ENCODE assay signal across 8 cellular contexts in genomic region chr14:75126679-75127473, GRCh38. TPM values are rescaled to one million over a fixed set of nuclear protein-coding genes. Genes with fewer than 3 reads are reported as not detected.
DNase-seq lines count a peak whose midpoint lies in the region; ATAC-seq, FAIRE-seq and TF ChIP-seq lines count a peak whose summit lies in the region.

TSS of gene NEK9 (minus strand) at chr14:75127048. CDS start at chr14:75126921, 127 bp downstream.

- POLR2A ChIA-PET in HepG2 (lab: Yijun Ruan, JAX) = interaction anchor here (0.9 to 2.7 kb wide), 14 partner anchors 9 to 534 kb away, joined by 3 to 14 read pairs (median 4); partner anchors contain the start of genes ERG28, TTLL5, YLPM1 and ZC2HC1C

- TF ChIP-seq CTCF in BE2C (IDR thresholded peaks at IDR 0.05; ENCODE audit: low read depth, low read length) (no peak), HepG2 (CRISPR knock-in tag; IDR thresholded peaks at IDR 0.05) (no peak)

- peaks cover 26% of the 10 kb centered on the region for H3K79me2 ChIP-seq in HepG2 (ENCODE audit: insufficient read depth, low read length)

- TF ChIP-seq EP300 in HepG2 (IDR thresholded peaks at IDR 0.05; ENCODE audit: low read depth in 2 of 2, low read length in 2 of 2) = no peak
- TF ChIP-seq EP300 in HepG2 (CRISPR knock-in tag; IDR thresholded peaks at IDR 0.05; ENCODE audit: borderline replicate concordance) = no peak; the same call in none of the 2 replicates

- H3K4me1 ChIP-seq in BE2C = peaks cover 5% of the 10 kb centered on the region; the same call in 1 of the 2 replicates
- peaks cover 26% of the 10 kb centered on the region for H3K4me1 ChIP-seq in HepG2 (ENCODE audit: insufficient read depth, low read length)

- WGBS in HepG2 (ENCODE audit: low lambda C conversion rate) = 2% methylated on average over 13 of the region's 76 CpGs

- TF ChIP-seq POLR2A in HepG2 (IDR thresholded peaks at IDR 0.05; ENCODE audit: insufficient read depth in 1 of 2, low read depth in 2 of 2, low read length in 2 of 2) = peak; percentile 90 to 93

- peak within 1 kb of the TSS; percentile 87 for H3K4me2 ChIP-seq in HepG2 (ENCODE audit: low read depth, low read length)

- CTCF ChIA-PET in HepG2 (lab: Yijun Ruan, JAX; ENCODE audit: low intra/inter-chr PET ratio, low total read pairs) = no interaction called here

- no peak for FAIRE-seq in HepG2 (lab: Jason Lieb, UNC)

- no peaks in the 10 kb centered on the region for H4K20me1 ChIP-seq in HepG2 (ENCODE audit: insufficient read depth, low read length)

- H3K36me3 ChIP-seq in BE2C = peaks cover 6% of the 10 kb centered on the region
- peaks cover 0 to 2% of the 10 kb centered on the region in 2 experiments; a peak in 3 of 5 replicates for H3K36me3 ChIP-seq in HepG2 (replicated peaks in 1 of 2; ENCODE audit: control insufficient read depth in 1 of 2, insufficient read depth in 2 of 2, low read length in 2 of 2)

- no peaks in the 10 kb centered on the region for H3K9me3 ChIP-seq in BE2C
- no peaks in the 10 kb centered on the region for H3K9me3 ChIP-seq in HepG2 (ENCODE audit: low read length)

- in situ Hi-C loops in HepG2 (cut with HindIII; ENCODE audit: extremely low pct_ligation_motif_present, low pct_unique_long_range_greater_than_20kb) = loop anchor here (10.0 kb wide), 1 partner anchor 358 kb away; no protein-coding TSS in a partner anchor

- H2AFZ ChIP-seq in HepG2 (ENCODE audit: low read length) = no peak within 1 kb of the TSS

- intact Hi-C loops in HepG2 (cut with micrococcal nuclease; ENCODE audit: unreplicated experiment) = no loop called here

- BruUV-seq in HepG2 (replicated peaks; lab: Mats Ljungman, UMichigan) = no TSS peak

- peak within 1 kb of the TSS; percentile 96 for H3K9ac ChIP-seq in HepG2 (ENCODE audit: insufficient read depth, low read depth, low read length)

- H3K27me3 ChIP-seq in BE2C (no peaks in the 10 kb centered on the region), HepG2 (ENCODE audit: control insufficient read depth in 1 of 2, insufficient read depth in 2 of 2, low read length in 2 of 2) (no peaks in the 10 kb centered on the region; a peak in 1 of 5 replicates)

- H3K4me3 ChIP-seq in BE2C (ENCODE audit: low read depth, low read length) (peak within 1 kb of the TSS; percentile 76), HepG2 (replicated peaks in 1 of 3; ENCODE audit: insufficient read depth in 1 of 3, low read depth in 2 of 3, low read length in 3 of 3) (peak within 1 kb of the TSS; percentile 83 to 90 (median 84))

- peak; percentile 82 for ATAC-seq in HG03460 (IDR thresholded peaks at IDR 0.05; ENCODE audit: unreplicated experiment)
- ATAC-seq in HepG2 = peak; percentile 96

- peak; percentile 43 for TF ChIP-seq RAD21 in HepG2 (CRISPR knock-in tag; IDR thresholded peaks at IDR 0.05)

- DNase-seq in BE2C (peak; percentile 92), GM19240 (ENCODE audit: insufficient read length, low spot score) (peak; percentile 82), NCI-H526 treated with DMSO at 0.1 percent for 48 hours (lab: John Stamatoyannopoulos, UW) (peak; percentile 59), dedifferentiated amniotic fluid mesenchymal stem cell (ENCODE audit: extremely low spot score) (peak; percentile 74), HepG2 (ENCODE audit: low spot score) (peak; percentile 73)
- DNase-seq in activated CD4-positive, alpha-beta T cell treated with anti-CD3 and anti-CD28 coated beads, Interleukin-2, amount 50 U/mL, for 1 hour = peak; percentile 87
- DNase-seq in stimulated activated CD4-positive, alpha-beta T cell treated with anti-CD3 and anti-CD28 coated beads, Interleukin-4, amount 100 ng/mL, for 1 hour = peak; percentile 90

- H3K27ac ChIP-seq in HepG2 (ENCODE audit: extremely low read length, insufficient read depth, low read length) = peak within 1 kb of the TSS; percentile 95

TF ChIP-seq in HepG2, 621 proteins besides CTCF, POLR2A, EP300 and RAD21 (continues in another document):
- TF ChIP-seq MXI1 (IDR thresholded peaks at IDR 0.05; ENCODE audit: borderline replicate concordance, low read depth, low read length) = peak; percentile 68; the same call in 1 of the 3 replicates
- TF ChIP-seq ZSCAN22 (CRISPR knock-in tag; IDR thresholded peaks at IDR 0.05) = 0 out of 2 replicates have a peak, but pooled peaks have one; percentile 42
- no peak for TF ChIP-seq ZNF17 (CRISPR knock-in tag; IDR thresholded peaks at IDR 0.05)
- peak; percentile 77; the same call in 1 of the 2 replicates for TF ChIP-seq KDM5B (CRISPR knock-in tag; IDR thresholded peaks at IDR 0.05; ENCODE audit: borderline replicate concordance)
- TF ChIP-seq NAIF1 (CRISPR knock-in tag; IDR thresholded peaks at IDR 0.05; ENCODE audit: borderline replicate concordance) = peak; percentile 60; the same call in 1 of the 2 replicates
- TF ChIP-seq HNRNPK (IDR thresholded peaks at IDR 0.05; ENCODE audit: low read depth, low read length, poor library complexity, severe bottlenecking) = no peak
- TF ChIP-seq THAP7 (CRISPR knock-in tag; IDR thresholded peaks at IDR 0.05) = no peak
- TF ChIP-seq GATAD1 (CRISPR knock-in tag; IDR thresholded peaks at IDR 0.05) = peak; percentile 92
- TF ChIP-seq ISX (CRISPR knock-in tag; conservative IDR thresholded peaks at IDR 0.05) = no peak
- TF ChIP-seq, protein P1, sequence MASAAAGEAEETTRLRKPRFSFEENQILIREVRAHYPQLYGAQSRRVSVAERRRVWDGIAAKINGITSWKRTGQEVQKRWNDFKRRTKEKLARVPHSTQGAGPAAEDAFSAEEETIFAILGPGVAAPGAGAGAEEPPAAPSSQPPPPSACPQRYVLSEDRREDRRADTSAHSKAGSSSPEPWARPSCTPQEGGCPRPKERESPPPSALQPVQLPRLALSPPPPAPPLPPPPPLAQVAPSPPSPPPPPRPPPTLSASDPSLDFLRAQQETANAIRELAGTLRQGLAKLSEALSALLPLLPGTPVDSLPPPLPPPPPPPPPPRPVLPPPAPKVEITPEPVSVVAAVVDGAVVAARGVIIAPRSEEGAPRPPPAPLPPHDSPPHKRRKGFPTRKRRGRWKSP (CRISPR knock-in tag; IDR thresholded peaks at IDR 0.05) = peak; percentile 33; the same call in 1 of the 2 replicates
- TF ChIP-seq ZNF674 (CRISPR knock-in tag; IDR thresholded peaks at IDR 0.05; ENCODE audit: low read depth) = no peak; the same call in 1 of the 2 replicates

RNA-seq across cellular contexts. Expression of gene NEK9, which starts in this region (rescaled TPM):
- polyA plus RNA-seq in BE2C (2012; ENCODE audit: insufficient read depth, insufficient read length, low read depth) = 74.0 TPM
- 16.5 and 29.4 TPM in 2 replicates for total RNA-seq in HepG2 (2016; rRNA removed; fragmentation: Illumina TruSeq; extraction: Trizol)
- total RNA-seq in HepG2 (2016; cell fraction: cytosol; rRNA removed; fragmentation: Illumina TruSeq; extraction: Trizol; ENCODE audit: low read depth) = 8.6 and 9.3 TPM in 2 replicates
- total RNA-seq in HepG2 (2016; cell fraction: insoluble cytoplasmic fraction; rRNA removed; fragmentation: Illumina TruSeq; extraction: Trizol) = 17.5 and 29.6 TPM in 2 replicates
- 11.8 and 12.2 TPM in 2 replicates for total RNA-seq in HepG2 (2016; cell fraction: membrane; rRNA removed; fragmentation: Illumina TruSeq; extraction: Trizol)
- total RNA-seq in HepG2 (2016; cell fraction: nucleus; rRNA removed; fragmentation: Illumina TruSeq; extraction: Trizol) = 25.2 and 29.4 TPM in 2 replicates
- 27.3 and 32.1 TPM in 2 replicates for polyA plus RNA-seq in HepG2 (2011; rRNA removed)
- 17.4 and 19.0 TPM in 2 replicates for polyA plus RNA-seq in HepG2 (2011; cell fraction: cytosol; rRNA removed)
- 69.4 and 74.5 TPM in 2 replicates for polyA plus RNA-seq in HepG2 (2011; cell fraction: nucleus; rRNA removed)
- polyA plus RNA-seq in HepG2 (2012) = 30.8 and 31.9 TPM in 2 replicates
- polyA plus RNA-seq in HepG2 (2016; cell fraction: cytosol; fragmentation: Illumina TruSeq; extraction: Trizol; ENCODE audit: low read depth) = 0.96 and 1.7 TPM in 2 replicates
- polyA plus RNA-seq in HepG2 (2016; cell fraction: insoluble cytoplasmic fraction; fragmentation: Illumina TruSeq; extraction: Trizol; ENCODE audit: low read depth) = 32.5 and 34.6 TPM in 2 replicates
- 4.7 and 5.0 TPM in 2 replicates for polyA plus RNA-seq in HepG2 (2016; cell fraction: membrane; fragmentation: Illumina TruSeq; extraction: Trizol; ENCODE audit: low read depth)
- 60.6 and 64.1 TPM in 2 replicates for polyA plus RNA-seq in HepG2 (2016; cell fraction: nucleus; fragmentation: Illumina TruSeq; extraction: Trizol; ENCODE audit: insufficient read depth, low read depth)
- polyA minus RNA-seq in HepG2 (2011; rRNA and poly(A)+ RNA removed; ENCODE audit: low replicate concordance) = 33.3 and 65.4 TPM in 2 replicates
- polyA minus RNA-seq in HepG2 (2011; cell fraction: cytosol; rRNA and poly(A)+ RNA removed) = 16.4 and 19.4 TPM in 2 replicates
- 42.6 and 47.6 TPM in 2 replicates for polyA minus RNA-seq in HepG2 (2011; cell fraction: nucleus; rRNA and poly(A)+ RNA removed)

Comparison
In these comparisons a context has a peak if more than half of its experiments do, and no peak if none do; other contexts are left out.
1. Peak in every context shown above with its lines: DNase-seq, ATAC-seq, H3K4me3 ChIP-seq and H3K27ac ChIP-seq.